ENCODE assay signal across 10 cellular contexts in genomic region chr2:69683170-69683971, GRCh38. TPM values are rescaled to one million over a fixed set of nuclear protein-coding genes. Genes with fewer than 3 reads are reported as not detected.
DNase-seq lines count a peak whose midpoint lies in the region; ATAC-seq and TF ChIP-seq lines count a peak whose summit lies in the region.
"Had no signal": no experiment of that assay in that cellular context is flagged by ENCODE, and none has a peak within 500 bp of the region (broad histone marks: within the 10 kb centered on the region; RNA-seq: fewer than 3 reads in every experiment).

No MANE protein-coding gene starts in this region.

- no peak overlapping the region for H3K4me3 ChIP-seq in fibroblast of the aortic adventitia (ENCODE audit: low read depth, low read length)
- no peak overlapping the region for H3K4me3 ChIP-seq in skeletal muscle cell (ENCODE audit: low read depth, low read length)
- H3K4me3 ChIP-seq: PC-9 had no signal

- CTCF ChIA-PET in T-cell (lab: Charles Lee), result interaction anchor here in 1 of 2 donors (0.6 to 1.4 kb wide), 2 partner anchors 22 to 81 kb away, joined by 4 to 6 read pairs; no protein-coding TSS in a partner anchor

- no peaks in the 10 kb centered on the region for H3K9me3 Mint-ChIP-seq in T-cell
- H3K9me3 Mint-ChIP-seq: neural crest cell had no signal

- no peak for TF ChIP-seq CTCF in fibroblast of the aortic adventitia (IDR thresholded peaks at IDR 0.05; ENCODE audit: insufficient read depth, low read length)

- POLR2A ChIA-PET in T-cell (lab: Charles Lee), result interaction anchor here in 1 of 2 donors (0.6 kb wide), 4 partner anchors 11 to 81 kb away, joined by 3 to 7 read pairs (median 4); no protein-coding TSS in a partner anchor

- H3K36me3 Mint-ChIP-seq in T-cell, result no peaks in the 10 kb centered on the region

- H3K4me1 Mint-ChIP-seq in T-cell, result peaks cover 63 to 73% (median 71%) of the 10 kb centered on the region in 3 donors
- H3K4me1 Mint-ChIP-seq: neural crest cell had no signal

- peak overlapping the region; percentile 89 to 91 for H3K27ac Mint-ChIP-seq in T-cell

- H3K4me3 Mint-ChIP-seq in T-cell, result peak overlapping the region; percentile 22 to 58 (median 34)
- H3K4me3 Mint-ChIP-seq: neural crest cell had no signal

- DNase-seq in H4 (ENCODE audit: low spot score) (peak; percentile 80), T-cell (no peak), fibroblast of the aortic adventitia (ENCODE audit: low read depth) (peak; percentile 82), skeletal muscle cell (ENCODE audit: low read depth) (peak; percentile 51), iPS-NIHi7 (ENCODE audit: extremely low spot score) (no peak)

- no peaks in the 10 kb centered on the region for H3K27me3 Mint-ChIP-seq in T-cell

- ATAC-seq in T-cell (replicated peaks in 1 of 4), result peak in 3 of 4 experiments; percentile 24 to 53 (median 49)
- no peak for ATAC-seq in GM19324 (IDR thresholded peaks at IDR 0.05; ENCODE audit: low FRiP score, unreplicated experiment)
- no peak for ATAC-seq in GM19463 (IDR thresholded peaks at IDR 0.05; ENCODE audit: unreplicated experiment)
- ATAC-seq in GM18502 (IDR thresholded peaks at IDR 0.05; ENCODE audit: poor library complexity, unreplicated experiment), result no peak

RNA-seq across cellular contexts. Expression of gene AAK1, which starts 39.8 kb away (rescaled TPM):
- total RNA-seq in H4 (2014; rRNA removed; shearing (Covaris generic)), result 11.5 and 19.8 TPM in 2 replicates
- total RNA-seq in T-cell, result 100 to 1,000 TPM; 170 to 283 (median 177) TPM
- 82.6 and 88.1 TPM in 2 replicates for total RNA-seq in fibroblast of the aortic adventitia (ENCODE audit: low replicate concordance)

RNA-seq across cellular contexts. Expression of gene ANXA4, which starts 58.6 kb away (rescaled TPM):
- 9.8 and 19.8 TPM in 2 replicates for total RNA-seq in H4 (2014; rRNA removed; shearing (Covaris generic))
- 10 to 100 TPM; 10.4 to 27.6 (median 20.0) TPM for total RNA-seq in T-cell
- total RNA-seq in fibroblast of the aortic adventitia (ENCODE audit: low replicate concordance), result 36.9 and 101 TPM in 2 replicates

Comparison
In these comparisons a context has a peak if more than half of its experiments do, and no peak if none do; other contexts are left out.
1. DNase-seq: peak in H4 (single experiment), fibroblast of the aortic adventitia (single experiment) and skeletal muscle cell (single experiment); none in T-cell (0 of 34) and iPS-NIHi7 (single experiment).
2. ATAC-seq: peak in T-cell (3 of 4); none in GM19324 (single experiment), GM19463 (single experiment) and GM18502 (single experiment).